In genomic region chr1:104648269-104648691, GRCh38 we compare ENCODE assay signal across 7 cellular contexts.
A peak's percentile ranks its signal among the peaks of the same experiment; 100 is the strongest.
DNase-seq lines count a peak whose midpoint lies in the region; ATAC-seq, FAIRE-seq and TF ChIP-seq lines count a peak whose summit lies in the region.

No MANE protein-coding gene starts in this region.

- WGBS in upper lobe of left lung, 2 donors: 0 to 5% methylated on average over 1 of the region's 1 CpG

- CTCF ChIA-PET in activated CD4-positive, alpha-beta memory T cell treated with anti-CD3 and anti-CD28 coated beads for 36 hours (lab: Charles Lee): no interaction called here

- no peak overlapping the region for H3K27ac Mint-ChIP-seq in activated CD4-positive, alpha-beta memory T cell treated with anti-CD3 and anti-CD28 coated beads for 36 hours

- H3K27ac ChIP-seq in upper lobe of left lung: no peak overlapping the region

- H3K4me3 Mint-ChIP-seq in activated CD4-positive, alpha-beta memory T cell treated with anti-CD3 and anti-CD28 coated beads for 36 hours: no peak overlapping the region

- peak; percentile 90 for ATAC-seq in GM18907 (IDR thresholded peaks at IDR 0.05; ENCODE audit: unreplicated experiment)
- ATAC-seq in HG03175 (IDR thresholded peaks at IDR 0.05; ENCODE audit: unreplicated experiment): peak; percentile 86
- no peak for ATAC-seq in upper lobe of left lung (ENCODE audit: low FRiP score in 2 of 2)

- peaks cover 2% of the 10 kb centered on the region for H3K9me3 Mint-ChIP-seq in activated CD4-positive, alpha-beta memory T cell treated with anti-CD3 and anti-CD28 coated beads for 36 hours

- TF ChIP-seq EP300 in upper lobe of left lung (IDR thresholded peaks at IDR 0.05): no peak

- intact Hi-C loops in activated CD4-positive, alpha-beta memory T cell treated with anti-CD3 and anti-CD28 coated beads for 36 hours (cut with micrococcal nuclease): no loop called here

- TF ChIP-seq POLR2A in upper lobe of left lung (IDR thresholded peaks at IDR 0.05): no peak

- no peaks in the 10 kb centered on the region for H3K9me3 ChIP-seq in upper lobe of left lung

- POLR2A ChIA-PET in activated CD4-positive, alpha-beta memory T cell treated with anti-CD3 and anti-CD28 coated beads for 36 hours (lab: Charles Lee): no interaction called here

- no peak overlapping the region for H3K4me3 ChIP-seq in epithelial cell of esophagus (ENCODE audit: low read length)
- no peak overlapping the region for H3K4me3 ChIP-seq in upper lobe of left lung

- no peaks in the 10 kb centered on the region for H3K27me3 ChIP-seq in upper lobe of left lung

- TF ChIP-seq CTCF in epithelial cell of esophagus (IDR thresholded peaks at IDR 0.05; ENCODE audit: insufficient read depth, low read depth, low read length, missing control alignments) (peak; percentile 48), upper lobe of left lung (IDR thresholded peaks at IDR 0.05) (peak in 1 of 6 experiments; percentile 17)

- H3K4me1 ChIP-seq in upper lobe of left lung: no peaks in the 10 kb centered on the region

- H3K36me3 Mint-ChIP-seq in activated CD4-positive, alpha-beta memory T cell treated with anti-CD3 and anti-CD28 coated beads for 36 hours: no peaks in the 10 kb centered on the region

- FAIRE-seq in urothelium cell line (lab: Jason Lieb, UNC): no peak

- DNase-seq in NCI-H524 treated with DMSO at 0.1 percent for 48 hours (lab: John Stamatoyannopoulos, UW) (peak; percentile 5), epithelial cell of esophagus (ENCODE audit: low read depth) (peak; percentile 27), urothelium cell line (ENCODE audit: low spot score) (peak; percentile 13), upper lobe of left lung (no peak)
- DNase-seq in activated CD4-positive, alpha-beta memory T cell treated with anti-CD3 and anti-CD28 coated beads for 36 hours: no peak

- no peaks in the 10 kb centered on the region for H3K36me3 ChIP-seq in upper lobe of left lung

- H3K27me3 Mint-ChIP-seq in activated CD4-positive, alpha-beta memory T cell treated with anti-CD3 and anti-CD28 coated beads for 36 hours: no peaks in the 10 kb centered on the region

- no peaks in the 10 kb centered on the region for H3K4me1 Mint-ChIP-seq in activated CD4-positive, alpha-beta memory T cell treated with anti-CD3 and anti-CD28 coated beads for 36 hours (ENCODE audit: low read depth)

Comparison
In these comparisons a context has a peak if more than half of its experiments do, and no peak if none do; other contexts are left out.
1. ATAC-seq: peak in GM18907 (single experiment) and HG03175 (single experiment); none in upper lobe of left lung (0 of 2).
2. DNase-seq: peak in NCI-H524 treated with DMSO at 0.1 percent for 48 hours (single experiment), epithelial cell of esophagus (single experiment) and urothelium cell line (single experiment); none in upper lobe of left lung (0 of 2) and activated CD4-positive, alpha-beta memory T cell treated with anti-CD3 and anti-CD28 coated beads for 36 hours (single experiment).